30 cellular contexts compared by ENCODE assay signal in genomic region chr12:110170535-110171185, GRCh38. TPM values are rescaled to one million over a fixed set of nuclear protein-coding genes. Genes with fewer than 3 reads are reported as not detected.
DNase-seq lines count a peak whose midpoint lies in the region; ATAC-seq and TF ChIP-seq lines count a peak whose summit lies in the region.
"Had no signal": no experiment of that assay in that cellular context is flagged by ENCODE, and none has a peak within 500 bp of the region (broad histone marks: within the 10 kb centered on the region; RNA-seq: fewer than 3 reads in every experiment).

No MANE protein-coding gene starts in this region.

- intact Hi-C loops in left cardiac atrium (cut with DNase I): no loop called here
- intact Hi-C loops in CD4-positive, alpha-beta memory T cell (cut with micrococcal nuclease): no loop called here

- no peaks in the 10 kb centered on the region for H3K9me2 ChIP-seq in Karpas-422 (replicated peaks; ENCODE audit: insufficient read depth, low read length)

- DNase-seq in Karpas-422 (no peak), caudate nucleus (lab: John Stamatoyannopoulos, UW) (peak in 6 of 61 donors; percentile 8 to 78 (median 26)), left cardiac atrium (no peak), osteoblast (ENCODE audit: insufficient read length, low spot score, missing footprints) (peak; percentile 11), NCI-H1930 (lab: John Stamatoyannopoulos, UW) (no peak)
- no peak for DNase-seq in CD4-positive, alpha-beta memory T cell
- no peak for DNase-seq in stimulated activated CD8-positive, alpha-beta memory T cell treated with anti-CD3 and anti-CD28 coated beads, Interleukin-4, amount 100 ng/mL, for 48 hours
- no peak for DNase-seq in activated effector memory CD4-positive, alpha-beta T cell treated with anti-CD3 and anti-CD28 coated beads, Interleukin-2, amount 50 U/mL, for 16 hours
- DNase-seq: activated B cell treated with CpG ODN at 0.5 μM for 24 hours; activated CD4-positive, alpha-beta T cell treated with anti-CD3 and anti-CD28 coated beads, Interleukin-2, amount 50 U/mL, for 4 hours; activated CD8-positive, alpha-beta memory T cell treated with anti-CD3 and anti-CD28 coated beads, Interleukin-2, amount 10 ng/mL, durations not matched to agents 7 days and 5 days; activated naive CD8-positive, alpha-beta T cell treated with anti-CD3 and anti-CD28 coated beads, Interleukin-2, amount 50 U/mL, for 24 hours; activated T-cell treated with anti-CD3 and anti-CD28 coated beads, Interleukin-2, amount 50 U/mL, for 4 hours; AML-193; brain microvascular endothelial cell; CD4-positive, alpha-beta T cell; DMS 273 treated with DMSO at 0.1 percent for 48 hours; IMR-90; islet precursor cell; naive thymus-derived CD4-positive, alpha-beta T cell; NCI-H146; NCI-H774; SIG-M5; small intestine; stimulated activated CD4-positive, alpha-beta T cell treated with anti-CD3 and anti-CD28 coated beads, Interleukin-1b, Interleukin-23, amount 100 ng/mL, for 48 hours; testis had no signal

- H2AFZ ChIP-seq in Karpas-422 (ENCODE audit: low read length) (no peak overlapping the region), osteoblast (ENCODE audit: low read length) (no peak overlapping the region)
- H2AFZ ChIP-seq: GM23338 had no signal

- H3K4me1 ChIP-seq in Karpas-422 (ENCODE audit: low read length) (peaks cover 22% of the 10 kb centered on the region), osteoblast (ENCODE audit: insufficient read depth, low read length) (no peaks in the 10 kb centered on the region)
- H3K4me1 ChIP-seq in CD4-positive, alpha-beta memory T cell (ENCODE audit: insufficient read depth, low read length): no peaks in the 10 kb centered on the region

- H3K9ac ChIP-seq in Karpas-422 (ENCODE audit: low read length): no peak overlapping the region

- H3K4me2 ChIP-seq in Karpas-422 (ENCODE audit: low read depth, low read length, poor library complexity, severe bottlenecking) (peak overlapping the region; percentile 3), osteoblast (ENCODE audit: insufficient read depth, low read length) (no peak overlapping the region)
- H3K4me2 ChIP-seq: A549, GM23338 had no signal

- peaks cover 0 to 6% (median 1%) of the 10 kb centered on the region in 4 donors for H3K4me1 Mint-ChIP-seq in CD4-positive, alpha-beta memory T cell
- H3K4me1 Mint-ChIP-seq: activated CD8-positive, alpha-beta memory T cell treated with anti-CD3 and anti-CD28 coated beads, Interleukin-2, amount 10 ng/mL, durations not matched to agents 7 days and 5 days; activated naive CD8-positive, alpha-beta T cell treated with anti-CD3 and anti-CD28 coated beads, Interleukin-2, amount 50 U/mL, for 24 hours had no signal

- peak; percentile 72 to 96 for ATAC-seq in left cardiac atrium
- ATAC-seq: A549; activated CD8-positive, alpha-beta memory T cell treated with anti-CD3 and anti-CD28 coated beads, Interleukin-2, amount 10 ng/mL, durations not matched to agents 7 days and 5 days; activated naive CD8-positive, alpha-beta T cell treated with anti-CD3 and anti-CD28 coated beads, Interleukin-2, amount 50 U/mL, for 24 hours; activated T-cell treated with anti-CD3 and anti-CD28 coated beads, Interleukin-2, amount 50 U/mL, for 4 hours; GM23338; naive thymus-derived CD4-positive, alpha-beta T cell; Panc1 had no signal

- H3K9me3 ChIP-seq in Karpas-422 (ENCODE audit: low read length) (no peaks in the 10 kb centered on the region), osteoblast (ENCODE audit: low read depth, low read length) (no peaks in the 10 kb centered on the region)
- H3K9me3 ChIP-seq in CD4-positive, alpha-beta memory T cell (ENCODE audit: control insufficient read depth in 1 of 2, low read length in 2 of 2): no peaks in the 10 kb centered on the region
- H3K9me3 ChIP-seq: A549, testis had no signal

- H3K4me3 ChIP-seq in Karpas-422 (ENCODE audit: low read length): no peak overlapping the region
- no peak overlapping the region for H3K4me3 ChIP-seq in osteoblast (ENCODE audit: insufficient read depth, low read length)
- no peak overlapping the region for H3K4me3 ChIP-seq in CD4-positive, alpha-beta memory T cell (ENCODE audit: low read length in 2 of 2)
- H3K4me3 ChIP-seq: A549, GM23338, testis had no signal

- POLR2A ChIA-PET in CD4-positive, alpha-beta memory T cell (lab: Charles Lee; ENCODE audit: partially characterized antibody): no interaction called here

- no peaks in the 10 kb centered on the region for H3K9me3 Mint-ChIP-seq in CD4-positive, alpha-beta memory T cell
- H3K9me3 Mint-ChIP-seq: activated B cell treated with CpG ODN at 0.5 μM for 24 hours; activated naive CD8-positive, alpha-beta T cell treated with anti-CD3 and anti-CD28 coated beads, Interleukin-2, amount 50 U/mL, for 24 hours; activated T-cell treated with anti-CD3 and anti-CD28 coated beads, Interleukin-2, amount 50 U/mL, for 4 hours; CD4-positive, alpha-beta T cell; naive thymus-derived CD4-positive, alpha-beta T cell; stimulated activated naive CD8-positive, alpha-beta T cell treated with anti-CD3 and anti-CD28 coated beads, Interleukin-15, Interleukin-2, amounts not matched to agents 100 ng/mL and 50 ng/mL, for 24 hours had no signal

- H3K79me2 ChIP-seq in Karpas-422 (ENCODE audit: low read length): no peaks in the 10 kb centered on the region
- no peaks in the 10 kb centered on the region for H3K79me2 ChIP-seq in osteoblast (ENCODE audit: insufficient read depth, low read length)

- H3K36me3 ChIP-seq in Karpas-422 (ENCODE audit: insufficient read depth, low read length) (no peaks in the 10 kb centered on the region), osteoblast (ENCODE audit: insufficient read depth, low read length) (peaks cover 6% of the 10 kb centered on the region)
- H3K36me3 ChIP-seq in CD4-positive, alpha-beta memory T cell (ENCODE audit: insufficient read depth, low read length): no peaks in the 10 kb centered on the region

- no peak overlapping the region for H3K4me3 Mint-ChIP-seq in CD4-positive, alpha-beta memory T cell
- H3K4me3 Mint-ChIP-seq: activated B cell treated with CpG ODN at 0.5 μM for 24 hours; activated CD8-positive, alpha-beta memory T cell treated with anti-CD3 and anti-CD28 coated beads, Interleukin-2, amount 10 ng/mL, durations not matched to agents 7 days and 5 days; activated naive CD8-positive, alpha-beta T cell treated with anti-CD3 and anti-CD28 coated beads, Interleukin-2, amount 50 U/mL, for 24 hours; activated T-cell treated with anti-CD3 and anti-CD28 coated beads, Interleukin-2, amount 50 U/mL, for 4 hours; CD4-positive, alpha-beta T cell; GM23338; naive thymus-derived CD4-positive, alpha-beta T cell; stimulated activated naive CD8-positive, alpha-beta T cell treated with anti-CD3 and anti-CD28 coated beads, Interleukin-15, Interleukin-2, amounts not matched to agents 100 ng/mL and 50 ng/mL, for 24 hours had no signal

- no peaks in the 10 kb centered on the region for H4K20me1 ChIP-seq in Karpas-422 (ENCODE audit: insufficient read depth, low read depth, low read length)
- no peaks in the 10 kb centered on the region for H4K20me1 ChIP-seq in osteoblast (ENCODE audit: insufficient read depth, low read length)

- no peak for TF ChIP-seq CTCF in osteoblast (IDR thresholded peaks at IDR 0.05; ENCODE audit: extremely low read depth, low read depth, low read length)

- H3K27ac ChIP-seq in Karpas-422 (ENCODE audit: low read length): no peak overlapping the region
- peak overlapping the region; percentile 1 for H3K27ac ChIP-seq in caudate nucleus (ENCODE audit: low read depth, low read length)
- H3K27ac ChIP-seq in osteoblast (ENCODE audit: low read depth, low read length): no peak overlapping the region
- no peak overlapping the region for H3K27ac ChIP-seq in CD4-positive, alpha-beta memory T cell (ENCODE audit: low read depth, low read length)
- H3K27ac ChIP-seq: A549, brain microvascular endothelial cell, testis had no signal

- CTCF ChIA-PET in CD4-positive, alpha-beta memory T cell (lab: Charles Lee; ENCODE audit: partially characterized antibody): no interaction called here

- no peaks in the 10 kb centered on the region for H3K27me3 Mint-ChIP-seq in CD4-positive, alpha-beta memory T cell
- H3K27me3 Mint-ChIP-seq: activated B cell treated with CpG ODN at 0.5 μM for 24 hours; activated CD8-positive, alpha-beta memory T cell treated with anti-CD3 and anti-CD28 coated beads, Interleukin-2, amount 10 ng/mL, durations not matched to agents 7 days and 5 days; activated naive CD8-positive, alpha-beta T cell treated with anti-CD3 and anti-CD28 coated beads, Interleukin-2, amount 50 U/mL, for 24 hours; CD4-positive, alpha-beta T cell; stimulated activated naive CD8-positive, alpha-beta T cell treated with anti-CD3 and anti-CD28 coated beads, Interleukin-15, Interleukin-2, amounts not matched to agents 100 ng/mL and 50 ng/mL, for 24 hours had no signal

- H3K27me3 ChIP-seq in Karpas-422 (ENCODE audit: low read length) (no peaks in the 10 kb centered on the region), osteoblast (ENCODE audit: insufficient read depth, low read length) (no peaks in the 10 kb centered on the region)
- H3K27me3 ChIP-seq in CD4-positive, alpha-beta memory T cell (ENCODE audit: insufficient read depth, low read length): no peaks in the 10 kb centered on the region
- H3K27me3 ChIP-seq: brain microvascular endothelial cell, testis had no signal

- no peaks in the 10 kb centered on the region for H3K36me3 Mint-ChIP-seq in CD4-positive, alpha-beta memory T cell
- H3K36me3 Mint-ChIP-seq: activated CD8-positive, alpha-beta memory T cell treated with anti-CD3 and anti-CD28 coated beads, Interleukin-2, amount 10 ng/mL, durations not matched to agents 7 days and 5 days; naive thymus-derived CD4-positive, alpha-beta T cell had no signal

- no peak overlapping the region for H3K27ac Mint-ChIP-seq in CD4-positive, alpha-beta memory T cell
- H3K27ac Mint-ChIP-seq: activated B cell treated with CpG ODN at 0.5 μM for 24 hours; activated CD8-positive, alpha-beta memory T cell treated with anti-CD3 and anti-CD28 coated beads, Interleukin-2, amount 10 ng/mL, durations not matched to agents 7 days and 5 days; activated naive CD8-positive, alpha-beta T cell treated with anti-CD3 and anti-CD28 coated beads, Interleukin-2, amount 50 U/mL, for 24 hours; CD4-positive, alpha-beta T cell; GM23338; naive thymus-derived CD4-positive, alpha-beta T cell; stimulated activated naive CD8-positive, alpha-beta T cell treated with anti-CD3 and anti-CD28 coated beads, Interleukin-15, Interleukin-2, amounts not matched to agents 100 ng/mL and 50 ng/mL, for 24 hours had no signal

RNA-seq across cellular contexts. Expression of gene IFT81, which starts 46.5 kb away (rescaled TPM):
- total RNA-seq in Karpas-422 (2014; rRNA removed; shearing (Covaris generic); ENCODE audit: low replicate concordance): 9.4 and 9.9 TPM in 2 replicates
- total RNA-seq in left cardiac atrium: 10 to 100 TPM in 1 of 2 donors, 1 to 10 TPM in 1; 8.0 to 12.6 TPM
- total RNA-seq in osteoblast: 18.5 and 20.6 TPM in 2 replicates
- 1 to 10 TPM; 1.1 to 1.3 TPM for total RNA-seq in CD4-positive, alpha-beta memory T cell
- polyA plus RNA-seq in CD4-positive, alpha-beta memory T cell: 1 to 10 TPM in 1 of 2 donors, under 1 TPM in 1; 0.57 to 1.2 TPM
